ENCODE assay signal across 22 cellular contexts in genomic region chr1:184019066-184019465, GRCh38. TPM values are rescaled to one million over a fixed set of nuclear protein-coding genes. Genes with fewer than 3 reads are reported as not detected.
DNase-seq lines count a peak whose midpoint lies in the region; ATAC-seq and TF ChIP-seq lines count a peak whose summit lies in the region.
"Had no signal": no experiment of that assay in that cellular context is flagged by ENCODE, and none has a peak within 500 bp of the region (broad histone marks: within the 10 kb centered on the region; RNA-seq: fewer than 3 reads in every experiment).

No MANE protein-coding gene starts in this region.

- 79 to 80% methylated on average over 5 of the region's 5 CpGs for WGBS in heart right ventricle, 2 donors
- WGBS in thyroid gland, 2 donors: 66 to 79% methylated on average over 5 of the region's 5 CpGs

- TF ChIP-seq CTCF in heart right ventricle (IDR thresholded peaks at IDR 0.05): no peak
- no peak for TF ChIP-seq CTCF in fibroblast of lung (conservative IDR thresholded peaks at IDR 0.05 in 1 of 2, IDR thresholded peaks at IDR 0.05 in 1 of 2; ENCODE audit: low read depth in 1 of 2, low read length in 2 of 2)
- no peak for TF ChIP-seq CTCF in nephron (IDR thresholded peaks at IDR 0.05; ENCODE audit: unreplicated experiment in 3 of 3)
- TF ChIP-seq CTCF in thyroid gland (IDR thresholded peaks at IDR 0.05): no peak
- TF ChIP-seq CTCF in PC-3 (conservative IDR thresholded peaks at IDR 0.05; ENCODE audit: low read depth, low read length): no peak

- no peak overlapping the region for H3K9ac ChIP-seq in fibroblast of lung (ENCODE audit: insufficient read depth, low read length)
- H3K9ac ChIP-seq in PC-3 (ENCODE audit: low read length): no peak overlapping the region
- H3K9ac ChIP-seq: BLaER1 treated with 17β-estradiol and CSF1 and Interleukin-3, amounts not matched to agents 10 nM and 100 nM; KMS-11 had no signal

- H3K27ac ChIP-seq in heart right ventricle (peak overlapping the region in 6 of 10 donors; percentile 9 to 76 (median 52)), fibroblast of lung (ENCODE audit: insufficient read depth, low read length) (no peak overlapping the region), thyroid gland (peak overlapping the region in 2 of 3 donors; percentile 7 to 46), PC-3 (ENCODE audit: low read length) (no peak overlapping the region)
- H3K27ac ChIP-seq: BLaER1 treated with 17β-estradiol and CSF1 and Interleukin-3, amounts not matched to agents 10 nM and 100 nM; KMS-11; Peyer's patch had no signal

- no peaks in the 10 kb centered on the region for H3K9me3 Mint-ChIP-seq in nephron
- no peaks in the 10 kb centered on the region for H3K9me3 Mint-ChIP-seq in stimulated activated effector memory CD8-positive, alpha-beta T cell treated with anti-CD3 and anti-CD28 coated beads, Interleukin-12 subunit alpha, Interleukin-12 subunit beta, amount 100 ng/mL, for 72 hours
- H3K9me3 Mint-ChIP-seq: CD8-positive, alpha-beta memory T cell had no signal

- H3K9me2 ChIP-seq in PC-3 (replicated peaks; ENCODE audit: low read length): no peaks in the 10 kb centered on the region

- TF ChIP-seq POLR2A in thyroid gland (IDR thresholded peaks at IDR 0.05): no peak

- H4K20me1 ChIP-seq in fibroblast of lung (ENCODE audit: control insufficient read depth, extremely low read depth, insufficient read depth, low read length) (no peaks in the 10 kb centered on the region), PC-3 (ENCODE audit: low read length) (no peaks in the 10 kb centered on the region)
- H4K20me1 ChIP-seq: BLaER1 treated with 17β-estradiol and CSF1 and Interleukin-3, amounts not matched to agents 10 nM and 100 nM had no signal

- no peaks in the 10 kb centered on the region for H3K27me3 Mint-ChIP-seq in nephron (ENCODE audit: low read depth)

- H3K9me3 ChIP-seq in heart right ventricle (no peaks in the 10 kb centered on the region), fibroblast of lung (ENCODE audit: control insufficient read depth, insufficient read depth, low read depth, low read length) (no peaks in the 10 kb centered on the region), thyroid gland (no peaks in the 10 kb centered on the region), PC-3 (ENCODE audit: low read length) (no peaks in the 10 kb centered on the region)
- H3K9me3 ChIP-seq: BLaER1 treated with 17β-estradiol and CSF1 and Interleukin-3, amounts not matched to agents 10 nM and 100 nM; Peyer's patch had no signal

- H3K27me3 ChIP-seq in heart right ventricle: no peaks in the 10 kb centered on the region
- no peaks in the 10 kb centered on the region for H3K27me3 ChIP-seq in fibroblast of lung (ENCODE audit: control insufficient read depth, insufficient read depth, low read length)
- H3K27me3 ChIP-seq in thyroid gland: no peaks in the 10 kb centered on the region
- H3K27me3 ChIP-seq in PC-3 (ENCODE audit: low read length): no peaks in the 10 kb centered on the region
- H3K27me3 ChIP-seq: BLaER1 treated with 17β-estradiol and CSF1 and Interleukin-3, amounts not matched to agents 10 nM and 100 nM; Peyer's patch had no signal

- H3K4me1 Mint-ChIP-seq in nephron: peaks cover 65% of the 10 kb centered on the region
- H3K4me1 Mint-ChIP-seq in stimulated activated effector memory CD8-positive, alpha-beta T cell treated with anti-CD3 and anti-CD28 coated beads, Interleukin-12 subunit alpha, Interleukin-12 subunit beta, amount 100 ng/mL, for 72 hours: no peaks in the 10 kb centered on the region
- H3K4me1 Mint-ChIP-seq: CD8-positive, alpha-beta memory T cell had no signal

- H3K4me2 ChIP-seq in fibroblast of lung (ENCODE audit: extremely low read depth, insufficient read depth, low read length): peak overlapping the region; percentile 17
- no peak overlapping the region for H3K4me2 ChIP-seq in PC-3 (ENCODE audit: low read length)
- H3K4me2 ChIP-seq: BLaER1 treated with 17β-estradiol and CSF1 and Interleukin-3, amounts not matched to agents 10 nM and 100 nM; KMS-11 had no signal

- ATAC-seq in heart right ventricle (peak in 1 of 8 donors; percentile 39), PC-3 (no peak), HG03378 (IDR thresholded peaks at IDR 0.05; ENCODE audit: unreplicated experiment) (no peak)
- no peak for ATAC-seq in stimulated activated effector memory CD8-positive, alpha-beta T cell treated with anti-CD3 and anti-CD28 coated beads, Interleukin-12 subunit alpha, Interleukin-12 subunit beta, amount 100 ng/mL, for 72 hours
- ATAC-seq: GM12878, HepG2 had no signal

- no peaks in the 10 kb centered on the region for H3K36me3 Mint-ChIP-seq in nephron (ENCODE audit: low read depth)
- H3K36me3 Mint-ChIP-seq in stimulated activated effector memory CD8-positive, alpha-beta T cell treated with anti-CD3 and anti-CD28 coated beads, Interleukin-12 subunit alpha, Interleukin-12 subunit beta, amount 100 ng/mL, for 72 hours: no peaks in the 10 kb centered on the region

- no TSS peak for BruUV-seq in PC-3 (replicated peaks; lab: Mats Ljungman, UMichigan)

- H3F3A ChIP-seq in PC-3 (ENCODE audit: low read length, unreplicated experiment): no peaks in the 10 kb centered on the region

- H3K4me1 ChIP-seq in heart right ventricle (peaks cover 0 to 39% (median 18%) of the 10 kb centered on the region in 9 donors), fibroblast of lung (ENCODE audit: control insufficient read depth, extremely low read depth, insufficient read depth, low read length) (peaks cover 2% of the 10 kb centered on the region), thyroid gland (peaks cover 34 to 42% of the 10 kb centered on the region in 2 donors), PC-3 (ENCODE audit: insufficient read depth, low read length) (no peaks in the 10 kb centered on the region; the same call in 1 of the 2 replicates)
- H3K4me1 ChIP-seq: Peyer's patch had no signal

- H3K79me2 ChIP-seq in fibroblast of lung (ENCODE audit: control insufficient read depth, insufficient read depth, low read length) (no peaks in the 10 kb centered on the region), PC-3 (ENCODE audit: low read length) (no peaks in the 10 kb centered on the region)

- H3K36me3 ChIP-seq in heart right ventricle (no peaks in the 10 kb centered on the region), fibroblast of lung (ENCODE audit: control insufficient read depth, insufficient read depth, low read length) (no peaks in the 10 kb centered on the region), thyroid gland (no peaks in the 10 kb centered on the region), PC-3 (ENCODE audit: low read depth, low read length) (no peaks in the 10 kb centered on the region)
- H3K36me3 ChIP-seq: BLaER1 treated with 17β-estradiol and CSF1 and Interleukin-3, amounts not matched to agents 10 nM and 100 nM; Peyer's patch had no signal

- intact Hi-C loops in heart right ventricle (cut with DNase I) (no loop called here), cardiac septum (cut with DNase I) (no loop called here), thyroid gland (cut with DNase I) (no loop called here), PC-3 (cut with micrococcal nuclease) (no loop called here)

- H3K4me3 Mint-ChIP-seq in nephron: no peak overlapping the region
- no peak overlapping the region for H3K4me3 Mint-ChIP-seq in stimulated activated effector memory CD8-positive, alpha-beta T cell treated with anti-CD3 and anti-CD28 coated beads, Interleukin-12 subunit alpha, Interleukin-12 subunit beta, amount 100 ng/mL, for 72 hours
- H3K4me3 Mint-ChIP-seq: CD8-positive, alpha-beta memory T cell had no signal

- peak overlapping the region; percentile 16 for H2AFZ ChIP-seq in fibroblast of lung (ENCODE audit: low read length)
- H2AFZ ChIP-seq in PC-3 (ENCODE audit: low read length): no peak overlapping the region

- CTCF ChIA-PET in PC-3 (lab: Charles Lee): no interaction called here

- DNase-seq in heart right ventricle (no peak), cardiac septum (ENCODE audit: low spot score) (no peak), fibroblast of lung (ENCODE audit: low read depth in 2 of 2) (no peak), thyroid gland (peak in 1 of 2 donors; percentile 8), PC-3 (no peak)
- no peak for DNase-seq in stimulated activated effector memory CD8-positive, alpha-beta T cell treated with anti-CD3 and anti-CD28 coated beads, Interleukin-12 subunit alpha, Interleukin-12 subunit beta, amount 100 ng/mL, for 72 hours (ENCODE audit: low spot score in 2 of 2)
- DNase-seq: CD8-positive, alpha-beta memory T cell; DND-41; GDM1; GOT3; NCI-H1048; NCI-H146; NCI-H2081; NCI-H524; Peyer's patch; SIG-M5 had no signal

- H3K4me3 ChIP-seq in heart right ventricle: no peak overlapping the region
- H3K4me3 ChIP-seq in fibroblast of lung (replicated peaks in 1 of 4; ENCODE audit: control extremely low read depth in 1 of 4, insufficient read depth in 1 of 4, low read depth in 3 of 4, low read length in 4 of 4): no peak overlapping the region
- no peak overlapping the region for H3K4me3 ChIP-seq in thyroid gland (replicated peaks in 1 of 3)
- no peak overlapping the region for H3K4me3 ChIP-seq in PC-3 (ENCODE audit: low read length)
- H3K4me3 ChIP-seq: BLaER1 treated with 17β-estradiol and CSF1 and Interleukin-3, amounts not matched to agents 10 nM and 100 nM; GM12878; Peyer's patch had no signal

- POLR2A ChIA-PET in PC-3 (lab: Charles Lee; ENCODE audit: unreplicated experiment): no interaction called here

- peak overlapping the region; percentile 43 to 86 (median 80) for H3K27ac Mint-ChIP-seq in nephron
- H3K27ac Mint-ChIP-seq in stimulated activated effector memory CD8-positive, alpha-beta T cell treated with anti-CD3 and anti-CD28 coated beads, Interleukin-12 subunit alpha, Interleukin-12 subunit beta, amount 100 ng/mL, for 72 hours: no peak overlapping the region
- H3K27ac Mint-ChIP-seq: CD8-positive, alpha-beta memory T cell had no signal

RNA-seq across cellular contexts. Expression of gene COLGALT2, which starts 18.5 kb away (rescaled TPM):
- total RNA-seq in heart right ventricle (10 to 100 TPM in 1 of 10 donors, 1 to 10 TPM in 9; 1.7 to 10.9 (median 5.1) TPM), cardiac septum (7.5 TPM), fibroblast of lung (2.3 and 6.8 TPM in 2 replicates), thyroid gland (1 to 10 TPM; 2.6 to 8.3 (median 5.4) TPM), PC-3 (2014; rRNA removed) (0.26 and 0.86 TPM in 2 replicates)
- polyA plus RNA-seq in heart right ventricle (1 to 10 TPM; 1.4 to 2.2 TPM), fibroblast of lung (4.3 and 5.7 TPM in 2 replicates)
- polyA plus RNA-seq in fibroblast of lung (2012): 3.7 and 4.4 TPM in 2 replicates
- 4.6 and 10.3 TPM in 2 replicates for polyA minus RNA-seq in fibroblast of lung (ENCODE audit: low replicate concordance)

RNA-seq across cellular contexts. Expression of gene TSEN15, which starts 32.5 kb away (rescaled TPM):
- total RNA-seq in heart right ventricle: 10 to 100 TPM; 19.3 to 31.0 (median 25.2) TPM
- 10 to 100 TPM; 21.6 to 31.1 TPM for polyA plus RNA-seq in heart right ventricle
- 25.6 TPM for total RNA-seq in cardiac septum
- total RNA-seq in fibroblast of lung: 31.6 and 53.7 TPM in 2 replicates
- 54.4 and 74.2 TPM in 2 replicates for polyA plus RNA-seq in fibroblast of lung
- 40.5 and 47.1 TPM in 2 replicates for polyA plus RNA-seq in fibroblast of lung (2012)
- polyA minus RNA-seq in fibroblast of lung (ENCODE audit: low replicate concordance): 32.9 and 49.0 TPM in 2 replicates
- total RNA-seq in thyroid gland: 10 to 100 TPM; 45.8 to 63.3 (median 60.1) TPM
- total RNA-seq in PC-3 (2014; rRNA removed): 23.0 and 29.7 TPM in 2 replicates

Comparison
In these comparisons a context has a peak if more than half of its experiments do, and no peak if none do; other contexts are left out.
1. H3K27ac ChIP-seq: peak in heart right ventricle (6 of 10) and thyroid gland (2 of 3); none in fibroblast of lung (single experiment) and PC-3 (single experiment).